Comparison of ENCODE assay signal across 19 cellular contexts in genomic region chr7:51973942-51974341, GRCh38.
"Had no signal": no experiment of that assay in that cellular context is flagged by ENCODE, and none has a peak within 500 bp of the region (broad histone marks: within the 10 kb centered on the region; RNA-seq: fewer than 3 reads in every experiment).

No MANE protein-coding gene starts in this region.

- H3K79me2 ChIP-seq: hepatocyte had no signal

- H2AFZ ChIP-seq: hepatocyte had no signal

- H3K27ac ChIP-seq: hepatocyte, right atrium auricular region, sigmoid colon, skin epidermis, stomach, thoracic aorta, transverse colon had no signal

- H3K4me2 ChIP-seq: hepatocyte had no signal

- ATAC-seq: effector memory CD8-positive, alpha-beta T cell; left colon; left ventricle myocardium superior; naive thymus-derived CD4-positive, alpha-beta T cell had no signal

- H3K36me3 ChIP-seq: right atrium auricular region, sigmoid colon, stomach, thoracic aorta, transverse colon had no signal

- DNase-seq: effector memory CD8-positive, alpha-beta T cell; foreskin melanocyte; head of caudate nucleus; left colon; left ventricle myocardium superior; naive thymus-derived CD4-positive, alpha-beta T cell; nephron progenitor cell; posterior cingulate gyrus; sigmoid colon; stimulated activated CD4-positive, alpha-beta T cell treated with anti-CD3 and anti-CD28 coated beads, Interleukin-12 subunit alpha, Interleukin-12 subunit beta, amount 100 ng/mL, for 4 hours; stimulated activated naive CD4-positive, alpha-beta T cell; stomach; substantia nigra; transverse colon had no signal

- H3K4me1 ChIP-seq: right atrium auricular region, sigmoid colon, stomach, transverse colon had no signal

- H3K9me3 ChIP-seq: right atrium auricular region, sigmoid colon, stomach, thoracic aorta, transverse colon had no signal

- H3K4me3 ChIP-seq: hepatocyte, lung, right atrium auricular region, sigmoid colon, skin epidermis, stomach, thoracic aorta, transverse colon had no signal

- H3K27me3 ChIP-seq: hepatocyte, right atrium auricular region, sigmoid colon, stomach, transverse colon had no signal
